20 cellular contexts compared by ENCODE assay signal in the genomic region with DNA sequence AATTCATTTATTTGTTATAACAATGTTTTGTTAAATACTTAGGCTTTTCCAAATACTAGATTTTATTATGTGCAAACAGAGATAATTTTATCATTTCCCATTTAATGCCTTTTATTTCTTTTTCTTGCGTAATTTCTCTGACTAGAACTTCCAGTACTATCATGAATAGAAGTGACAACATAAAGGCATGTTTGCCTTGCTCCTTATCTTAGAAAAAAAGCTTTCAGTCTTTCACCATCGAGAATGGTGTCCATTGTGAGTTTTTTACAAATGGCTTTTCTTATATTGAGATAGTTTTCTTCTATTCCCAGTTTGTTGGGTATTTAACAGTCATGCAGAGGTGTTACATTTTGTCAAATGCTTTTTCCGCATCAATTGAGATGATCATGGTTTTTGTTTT.
DNase-seq lines count a peak whose midpoint lies in the region; ATAC-seq, FAIRE-seq and TF ChIP-seq lines count a peak whose summit lies in the region.
"Had no signal": no experiment of that assay in that cellular context is flagged by ENCODE, and none has a peak within 500 bp of the region (broad histone marks: within the 10 kb centered on the region; RNA-seq: fewer than 3 reads in every experiment).

No MANE protein-coding gene starts in this region.

- WGBS in liver: 62% methylated on average over 3 of the region's 3 CpGs
- WGBS in HepG2 (ENCODE audit: low lambda C conversion rate): 33% methylated on average over 3 of the region's 3 CpGs
- 45 to 47% methylated on average over 3 of the region's 3 CpGs for WGBS in pancreas, 2 donors
- 81 to 86% methylated on average over 3 of the region's 3 CpGs for WGBS in gastroesophageal sphincter (ENCODE audit: low coverage in 1 of 2), 2 donors

- peaks cover 5 to 11% (median 9%) of the 10 kb centered on the region in 4 donors for H3K4me1 ChIP-seq in liver (ENCODE audit: control insufficient read depth in 4 of 4, insufficient read depth in 4 of 4, low read length in 3 of 4)
- no peaks in the 10 kb centered on the region for H3K4me1 ChIP-seq in HepG2 (ENCODE audit: insufficient read depth, low read length)
- peaks cover 3 to 12% (median 12%) of the 10 kb centered on the region in 3 donors for H3K4me1 ChIP-seq in pancreas
- no peaks in the 10 kb centered on the region for H3K4me1 ChIP-seq in gastroesophageal sphincter

- BruUV-seq in HepG2 (replicated peaks; lab: Mats Ljungman, UMichigan): no TSS peak

- H3K9ac ChIP-seq in liver (ENCODE audit: low read depth in 1 of 2, low read length in 2 of 2) (no peak overlapping the region), HepG2 (ENCODE audit: insufficient read depth, low read depth, low read length) (no peak overlapping the region)
- H3K9ac ChIP-seq: BLaER1, GM23248 had no signal

- TF ChIP-seq EP300 in HepG2 (IDR thresholded peaks at IDR 0.05; ENCODE audit: low read depth in 2 of 2, low read length in 2 of 2) (no peak), HepG2 (CRISPR knock-in tag; IDR thresholded peaks at IDR 0.05; ENCODE audit: borderline replicate concordance) (no peak), gastroesophageal sphincter (IDR thresholded peaks at IDR 0.05) (no peak)

- no peaks in the 10 kb centered on the region for H3K79me2 ChIP-seq in HepG2 (ENCODE audit: insufficient read depth, low read length)

- POLR2A ChIA-PET in HepG2 (lab: Yijun Ruan, JAX): no interaction called here

- in situ Hi-C loops in HepG2 (cut with HindIII; ENCODE audit: extremely low pct_ligation_motif_present, low pct_unique_long_range_greater_than_20kb): no loop called here

- no peak for FAIRE-seq in HepG2 (lab: Jason Lieb, UNC)
- FAIRE-seq in islet of Langerhans (lab: Jason Lieb, UNC): peak; percentile 24
- FAIRE-seq in pancreas (lab: Jason Lieb, UNC): no peak
- FAIRE-seq: GM12891, GM18507, H1 had no signal

- TF ChIP-seq RAD21 in liver (IDR thresholded peaks at IDR 0.05): no peak
- TF ChIP-seq RAD21 in HepG2 (CRISPR knock-in tag; IDR thresholded peaks at IDR 0.05): no peak

- TF ChIP-seq POLR2A in HepG2 (IDR thresholded peaks at IDR 0.05; ENCODE audit: insufficient read depth in 1 of 2, low read depth in 2 of 2, low read length in 2 of 2) (no peak), gastroesophageal sphincter (IDR thresholded peaks at IDR 0.05) (no peak)

- DNase-seq in HepG2 (ENCODE audit: low spot score): no peak
- DNase-seq in pancreas: no peak
- DNase-seq: CD4-positive, alpha-beta T cell; CD8-positive, alpha-beta memory T cell; DMS53; DMS79 treated with DMSO at 0.1 percent for 48 hours; GF-D8; GM23248; H7; HCEC 1CT had no signal

- no peak overlapping the region for H2AFZ ChIP-seq in HepG2 (ENCODE audit: low read length)
- H2AFZ ChIP-seq: GM23248 had no signal

- H3K27me3 ChIP-seq in liver (ENCODE audit: control insufficient read depth in 4 of 4, insufficient read depth in 4 of 4, low read length in 3 of 4) (no peaks in the 10 kb centered on the region), HepG2 (ENCODE audit: control insufficient read depth in 1 of 2, insufficient read depth in 2 of 2, low read length in 2 of 2) (no peaks in the 10 kb centered on the region), pancreas (no peaks in the 10 kb centered on the region), gastroesophageal sphincter (no peaks in the 10 kb centered on the region)
- H3K27me3 ChIP-seq: BLaER1 had no signal

- H3K9me3 ChIP-seq in liver (ENCODE audit: control insufficient read depth in 4 of 4, low read length in 3 of 4) (no peaks in the 10 kb centered on the region), HepG2 (ENCODE audit: low read length) (peaks cover 77% of the 10 kb centered on the region), pancreas (no peaks in the 10 kb centered on the region), gastroesophageal sphincter (peaks cover 0 to 3% (median 0%) of the 10 kb centered on the region in 3 donors)
- H3K9me3 ChIP-seq: BLaER1 had no signal

- no peak overlapping the region for H3K4me3 ChIP-seq in liver (ENCODE audit: low read depth in 1 of 3, low read length in 3 of 3)
- H3K4me3 ChIP-seq in HepG2 (replicated peaks in 1 of 3; ENCODE audit: insufficient read depth in 1 of 3, low read depth in 2 of 3, low read length in 3 of 3): no peak overlapping the region
- H3K4me3 ChIP-seq in pancreas: no peak overlapping the region
- no peak overlapping the region for H3K4me3 ChIP-seq in gastroesophageal sphincter
- H3K4me3 ChIP-seq: BLaER1, GM23248 had no signal

- H3K27ac ChIP-seq in liver (ENCODE audit: low read depth in 1 of 2, low read length in 2 of 2) (no peak overlapping the region), HepG2 (ENCODE audit: extremely low read length, insufficient read depth, low read length) (no peak overlapping the region), pancreas (no peak overlapping the region), gastroesophageal sphincter (no peak overlapping the region)
- H3K27ac ChIP-seq: 22Rv1, BLaER1, C4-2B, GM23248 had no signal

- no peak for ATAC-seq in HepG2
- peak in 3 of 4 donors; percentile 61 to 77 (median 72) for ATAC-seq in pancreas
- no peak for ATAC-seq in GM18907 (IDR thresholded peaks at IDR 0.05; ENCODE audit: unreplicated experiment)
- no peak for ATAC-seq in gastroesophageal sphincter

- TF ChIP-seq CTCF in liver (IDR thresholded peaks at IDR 0.05; ENCODE audit: low read depth, low read length, missing input control) (no peak), HepG2 (CRISPR knock-in tag; IDR thresholded peaks at IDR 0.05) (no peak), pancreas (IDR thresholded peaks at IDR 0.05) (no peak), gastroesophageal sphincter (IDR thresholded peaks at IDR 0.05) (no peak)

- intact Hi-C loops in HepG2 (cut with micrococcal nuclease; ENCODE audit: unreplicated experiment) (no loop called here), pancreas (cut with DNase I) (no loop called here)

- H4K20me1 ChIP-seq in HepG2 (ENCODE audit: insufficient read depth, low read length): no peaks in the 10 kb centered on the region
- H4K20me1 ChIP-seq: BLaER1 had no signal

- H3K4me2 ChIP-seq in HepG2 (ENCODE audit: low read depth, low read length): no peak overlapping the region
- H3K4me2 ChIP-seq: BLaER1 had no signal

- no peaks in the 10 kb centered on the region for H3K36me3 ChIP-seq in liver (ENCODE audit: control insufficient read depth in 4 of 4, insufficient read depth in 3 of 4, low read depth in 1 of 4, low read length in 3 of 4)
- no peaks in the 10 kb centered on the region for H3K36me3 ChIP-seq in HepG2 (replicated peaks in 1 of 2; ENCODE audit: control insufficient read depth in 1 of 2, insufficient read depth in 2 of 2, low read length in 2 of 2)
- H3K36me3 ChIP-seq in pancreas: no peaks in the 10 kb centered on the region
- H3K36me3 ChIP-seq in gastroesophageal sphincter: no peaks in the 10 kb centered on the region
- H3K36me3 ChIP-seq: BLaER1 had no signal

- CTCF ChIA-PET in HepG2 (lab: Yijun Ruan, JAX; ENCODE audit: low intra/inter-chr PET ratio, low total read pairs): no interaction called here

TF ChIP-seq in liver, 16 proteins besides CTCF, POLR2A, EP300 and RAD21 (continues in another document):
- TF ChIP-seq NR2F2 (IDR thresholded peaks at IDR 0.05): no peak
- no peak for TF ChIP-seq FOXA2 (IDR thresholded peaks at IDR 0.05)
- no peak for TF ChIP-seq HNF4G (IDR thresholded peaks at IDR 0.05)
- peak; percentile 47 to 64 for TF ChIP-seq HNF4A (conservative IDR thresholded peaks at IDR 0.05)
- no peak for TF ChIP-seq EGR1 (IDR thresholded peaks at IDR 0.05; ENCODE audit: low read depth in 2 of 2)
- TF ChIP-seq, protein P1, sequence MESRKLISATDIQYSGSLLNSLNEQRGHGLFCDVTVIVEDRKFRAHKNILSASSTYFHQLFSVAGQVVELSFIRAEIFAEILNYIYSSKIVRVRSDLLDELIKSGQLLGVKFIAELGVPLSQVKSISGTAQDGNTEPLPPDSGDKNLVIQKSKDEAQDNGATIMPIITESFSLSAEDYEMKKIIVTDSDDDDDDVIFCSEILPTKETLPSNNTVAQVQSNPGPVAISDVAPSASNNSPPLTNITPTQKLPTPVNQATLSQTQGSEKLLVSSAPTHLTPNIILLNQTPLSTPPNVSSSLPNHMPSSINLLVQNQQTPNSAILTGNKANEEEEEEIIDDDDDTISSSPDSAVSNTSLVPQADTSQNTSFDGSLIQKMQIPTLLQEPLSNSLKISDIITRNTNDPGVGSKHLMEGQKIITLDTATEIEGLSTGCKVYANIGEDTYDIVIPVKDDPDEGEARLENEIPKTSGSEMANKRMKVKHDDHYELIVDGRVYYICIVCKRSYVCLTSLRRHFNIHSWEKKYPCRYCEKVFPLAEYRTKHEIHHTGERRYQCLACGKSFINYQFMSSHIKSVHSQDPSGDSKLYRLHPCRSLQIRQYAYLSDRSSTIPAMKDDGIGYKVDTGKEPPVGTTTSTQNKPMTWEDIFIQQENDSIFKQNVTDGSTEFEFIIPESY (IDR thresholded peaks at IDR 0.05): peak; percentile 30
- TF ChIP-seq SP1 (IDR thresholded peaks at IDR 0.05): no peak

TF ChIP-seq in HepG2, 621 proteins besides CTCF, POLR2A, EP300 and RAD21 (continues in another document):
- TF ChIP-seq POLR2AphosphoS5 (IDR thresholded peaks at IDR 0.05; ENCODE audit: low read depth, low read length) (no peak), SMAD3 (CRISPR knock-in tag; IDR thresholded peaks at IDR 0.05) (no peak), RELA (CRISPR knock-in tag; IDR thresholded peaks at IDR 0.05) (no peak), KDM5B (CRISPR knock-in tag; IDR thresholded peaks at IDR 0.05; ENCODE audit: borderline replicate concordance) (no peak), ZNF530 (CRISPR knock-in tag; IDR thresholded peaks at IDR 0.05; ENCODE audit: low read depth) (no peak), JUNB (CRISPR knock-in tag; IDR thresholded peaks at IDR 0.05; ENCODE audit: borderline replicate concordance) (no peak), LBX2 (CRISPR knock-in tag; IDR thresholded peaks at IDR 0.05; ENCODE audit: borderline replicate concordance) (no peak), SSRP1 (CRISPR knock-in tag; IDR thresholded peaks at IDR 0.05) (no peak), ZNF282 (IDR thresholded peaks at IDR 0.05; ENCODE audit: partially characterized antibody) (no peak), ATRX (CRISPR knock-in tag; IDR thresholded peaks at IDR 0.05; ENCODE audit: borderline replicate concordance) (no peak), KLF15 (CRISPR knock-in tag; IDR thresholded peaks at IDR 0.05; ENCODE audit: borderline replicate concordance) (no peak), LCORL (IDR thresholded peaks at IDR 0.05) (no peak), LCORL (CRISPR knock-in tag; IDR thresholded peaks at IDR 0.05) (no peak)
- TF ChIP-seq, protein P2, sequence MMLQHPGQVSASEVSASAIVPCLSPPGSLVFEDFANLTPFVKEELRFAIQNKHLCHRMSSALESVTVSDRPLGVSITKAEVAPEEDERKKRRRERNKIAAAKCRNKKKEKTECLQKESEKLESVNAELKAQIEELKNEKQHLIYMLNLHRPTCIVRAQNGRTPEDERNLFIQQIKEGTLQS (CRISPR knock-in tag; IDR thresholded peaks at IDR 0.05): no peak

Comparison
In these comparisons a context has a peak if more than half of its experiments do, and no peak if none do; other contexts are left out.
1. ATAC-seq: peak in pancreas (3 of 4); none in HepG2 (single experiment), GM18907 (single experiment) and gastroesophageal sphincter (single experiment).